Comparison of ENCODE assay signal across 8 cellular contexts in the genomic region with DNA sequence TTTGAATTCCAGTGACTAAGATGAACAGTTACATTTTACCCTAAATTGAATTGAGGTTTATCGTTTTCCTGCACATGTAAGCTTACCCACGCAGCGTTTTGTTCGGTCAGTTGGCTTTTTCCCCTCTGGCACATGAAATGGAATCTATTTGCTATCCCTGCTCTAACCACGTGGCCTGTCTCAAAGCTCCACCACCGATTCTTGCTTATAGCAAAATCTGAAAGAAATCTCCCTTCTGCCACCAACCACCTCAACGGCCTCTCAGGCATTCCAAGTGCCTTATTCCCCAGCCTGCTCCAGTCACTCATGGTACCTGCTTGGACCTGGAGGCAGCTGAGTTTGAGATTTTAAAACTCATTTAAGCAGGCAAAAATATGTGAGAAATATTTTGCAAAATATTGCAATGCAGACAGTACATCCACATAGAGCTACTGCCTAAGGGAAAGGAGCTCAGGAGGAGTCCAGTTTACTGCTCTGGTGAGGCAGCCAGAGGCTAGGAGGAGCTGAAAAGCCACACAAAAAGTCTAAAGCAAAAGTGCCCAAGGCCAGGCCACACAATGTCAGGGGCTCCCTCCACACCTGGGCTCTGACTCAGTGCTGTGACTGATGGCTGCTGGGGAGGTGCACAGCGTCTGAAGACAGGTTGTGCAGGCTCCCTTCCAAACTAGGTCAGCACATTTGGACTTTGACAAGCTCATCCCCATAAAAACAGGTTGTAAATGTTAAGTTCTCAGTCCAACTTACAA. TPM values are rescaled to one million over a fixed set of nuclear protein-coding genes. Genes with fewer than 3 reads are reported as not detected.
A peak's percentile ranks its signal among the peaks of the same experiment; 100 is the strongest.
DNase-seq lines count a peak whose midpoint lies in the region; ATAC-seq, FAIRE-seq and TF ChIP-seq lines count a peak whose summit lies in the region.

No MANE protein-coding gene starts in this region.

- H4K8ac ChIP-seq in neuronal stem cell (ENCODE audit: low read depth, low read length): no peak overlapping the region

- TF ChIP-seq CTCF in A549 (IDR thresholded peaks at IDR 0.05): no peak
- no peak for TF ChIP-seq CTCF in breast epithelium (IDR thresholded peaks at IDR 0.05)

- H2BK5ac ChIP-seq in neuronal stem cell (ENCODE audit: low read length): no peak overlapping the region

- CTCF ChIA-PET in A549 (lab: Yijun Ruan, JAX): interaction anchor here (0.7 to 1.6 kb wide), 4 partner anchors 9 to 154 kb away, joined by 3 to 5 read pairs (median 4); no protein-coding TSS in a partner anchor

- H3K4ac ChIP-seq in neuronal stem cell (ENCODE audit: low read length): no peak overlapping the region

- H3K4me3 ChIP-seq in A549 (peak overlapping the region; percentile 10; the same call in 1 of the 3 replicates), breast epithelium (no peak overlapping the region), neuronal stem cell (ENCODE audit: low read length in 2 of 2) (no peak overlapping the region)

- POLR2A ChIA-PET in A549 (lab: Yijun Ruan, JAX): interaction anchor here (0.6 to 1.2 kb wide), 3 partner anchors 26 to 52 kb away, joined by 3 to 4 read pairs (median 4); partner anchors contain the start of gene ARHGAP17

- intact Hi-C loops in breast epithelium (cut with DNase I; ENCODE audit: low total_unique reads): no loop called here

- WGBS in A549 (ENCODE audit: missing lambda C conversion rate): 3% methylated on average over 8 of the region's 8 CpGs
- WGBS in neuronal stem cell (ENCODE audit: extremely low coverage in 2 of 2, insufficient read length in 2 of 2, insufficient replicate concordance in 1 of 2), 2 donors: no CpG with 5 or more reads among the region's 8 CpGs

- no peak overlapping the region for H2AFZ ChIP-seq in neuronal stem cell (ENCODE audit: low read length)

- no peak overlapping the region for H3K9ac ChIP-seq in neuronal stem cell (ENCODE audit: low read depth, low read length, poor library complexity)

- no peaks in the 10 kb centered on the region for H3K9me3 ChIP-seq in A549
- H3K9me3 ChIP-seq in breast epithelium: no peaks in the 10 kb centered on the region
- no peaks in the 10 kb centered on the region for H3K9me3 ChIP-seq in neuronal stem cell (replicated peaks in 1 of 2; ENCODE audit: control insufficient read depth in 2 of 2, insufficient read depth in 1 of 2, low read depth in 1 of 2, low read length in 2 of 2)

- H3K14ac ChIP-seq in neuronal stem cell (ENCODE audit: low read length): no peak overlapping the region

- TF ChIP-seq EP300 in A549 (IDR thresholded peaks at IDR 0.05): no peak

- H3K4me1 ChIP-seq in A549: peaks cover 74% of the 10 kb centered on the region
- peaks cover 3 to 18% of the 10 kb centered on the region in 2 donors for H3K4me1 ChIP-seq in breast epithelium
- peaks cover 6% of the 10 kb centered on the region in 2 donors for H3K4me1 ChIP-seq in neuronal stem cell (ENCODE audit: control insufficient read depth in 2 of 2, insufficient read depth in 1 of 2, low read depth in 1 of 2, low read length in 2 of 2)

- H4K91ac ChIP-seq in neuronal stem cell (ENCODE audit: low read depth, low read length, poor library complexity): no peak overlapping the region

- H3K23ac ChIP-seq in neuronal stem cell (ENCODE audit: low read depth, low read length, poor library complexity): no peak overlapping the region

- DNase-seq in A549 (ENCODE audit: low read depth in 1 of 2, low spot score in 1 of 2): peak; percentile 30 to 49
- peak; percentile 84 for DNase-seq in LoVo (ENCODE audit: low spot score)
- peak in 1 of 2 donors; percentile 55 for DNase-seq in breast epithelium (ENCODE audit: low spot score in 2 of 2)
- DNase-seq in stimulated activated naive CD8-positive, alpha-beta T cell treated with anti-CD3 and anti-CD28 coated beads, Interleukin-15, Interleukin-2, amounts not matched to agents 100 U/mL and 50 U/mL, for 24 hours: peak; percentile 26
- no peak for DNase-seq in HK-2 (ENCODE audit: unreplicated experiment)
- no peak for DNase-seq in NCI-H1436 treated with DMSO at 0.1 percent for 48 hours (lab: John Stamatoyannopoulos, UW)
- no peak for DNase-seq in neuronal stem cell (ENCODE audit: low spot score)

- H3K27ac ChIP-seq in A549 (peak overlapping the region; percentile 83 to 84), breast epithelium (peak overlapping the region; percentile 57 to 69), layer of hippocampus (ENCODE audit: low read depth, low read length) (peak overlapping the region; percentile 75), neuronal stem cell (replicated peaks; ENCODE audit: low read length) (no peak overlapping the region)

- peaks cover 10% of the 10 kb centered on the region for H3K79me1 ChIP-seq in neuronal stem cell (ENCODE audit: low read depth, low read length)

- TF ChIP-seq RAD21 in A549 (conservative IDR thresholded peaks at IDR 0.05 in 1 of 2, IDR thresholded peaks at IDR 0.05 in 1 of 2): peak in 1 of 2 experiments; percentile 11; a peak in 1 of 5 replicates

- no peak overlapping the region for H2BK120ac ChIP-seq in neuronal stem cell (ENCODE audit: low read depth, low read length)

- H2BK15ac ChIP-seq in neuronal stem cell (ENCODE audit: low read length): no peak overlapping the region

- no peak for FAIRE-seq in A549 (lab: Jason Lieb, UNC)

- ATAC-seq in A549: peak; percentile 40 to 47; a peak in 5 of 6 replicates
- ATAC-seq in stimulated activated naive CD8-positive, alpha-beta T cell treated with anti-CD3 and anti-CD28 coated beads, Interleukin-15, Interleukin-2, amounts not matched to agents 100 U/mL and 50 U/mL, for 24 hours: peak; percentile 60

- H3K27me3 ChIP-seq in breast epithelium (no peaks in the 10 kb centered on the region), layer of hippocampus (ENCODE audit: control insufficient read depth, insufficient read depth, low read length) (no peaks in the 10 kb centered on the region), neuronal stem cell (ENCODE audit: control insufficient read depth in 3 of 3, insufficient read depth in 3 of 3, low read depth in 1 of 3, low read length in 3 of 3) (no peaks in the 10 kb centered on the region)

- H2AK5ac ChIP-seq in neuronal stem cell (ENCODE audit: low read depth, low read length): no peak overlapping the region

- TF ChIP-seq POLR2A in A549 (IDR thresholded peaks at IDR 0.05; ENCODE audit: low read length) (no peak), breast epithelium (IDR thresholded peaks at IDR 0.05) (no peak)

- H3K4me2 ChIP-seq in A549 (peak overlapping the region; percentile 93), neuronal stem cell (ENCODE audit: insufficient read depth, low read length, poor library complexity, severe bottlenecking) (no peak overlapping the region)

- no peak overlapping the region for H2BK12ac ChIP-seq in neuronal stem cell (ENCODE audit: low read length)

- no peaks in the 10 kb centered on the region for H3K36me3 ChIP-seq in breast epithelium
- peaks cover 0 to 2% of the 10 kb centered on the region in 2 donors for H3K36me3 ChIP-seq in neuronal stem cell (replicated peaks in 1 of 2; ENCODE audit: control insufficient read depth in 2 of 2, insufficient read depth in 2 of 2, low read length in 2 of 2)

- no peak overlapping the region for H3K18ac ChIP-seq in neuronal stem cell (ENCODE audit: low read length)

TF ChIP-seq in A549, 52 proteins besides CTCF, POLR2A, EP300 and RAD21:
- TF ChIP-seq HOXB13 (CRISPR knock-in tag; IDR thresholded peaks at IDR 0.05; ENCODE audit: low read depth) (no peak), GATA3 (IDR thresholded peaks at IDR 0.05; ENCODE audit: borderline replicate concordance) (0 out of 2 replicates have a peak, but pooled peaks have one; percentile 9), PHF8 (IDR thresholded peaks at IDR 0.05; ENCODE audit: borderline replicate concordance, low read depth) (no peak), JUNB (IDR thresholded peaks at IDR 0.05) (no peak), CEBPB (IDR thresholded peaks at IDR 0.05) (no peak), MAFK (IDR thresholded peaks at IDR 0.05; ENCODE audit: partially characterized antibody) (peak; percentile 41), RCOR1 (IDR thresholded peaks at IDR 0.05; ENCODE audit: low read depth, low read length) (no peak), JUN (IDR thresholded peaks at IDR 0.05) (no peak)
- TF ChIP-seq, protein P1, sequence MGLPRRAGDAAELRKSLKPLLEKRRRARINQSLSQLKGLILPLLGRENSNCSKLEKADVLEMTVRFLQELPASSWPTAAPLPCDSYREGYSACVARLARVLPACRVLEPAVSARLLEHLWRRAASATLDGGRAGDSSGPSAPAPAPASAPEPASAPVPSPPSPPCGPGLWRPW (IDR thresholded peaks at IDR 0.05): no peak
- TF ChIP-seq, protein P2, sequence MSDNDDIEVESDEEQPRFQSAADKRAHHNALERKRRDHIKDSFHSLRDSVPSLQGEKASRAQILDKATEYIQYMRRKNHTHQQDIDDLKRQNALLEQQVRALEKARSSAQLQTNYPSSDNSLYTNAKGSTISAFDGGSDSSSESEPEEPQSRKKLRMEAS (IDR thresholded peaks at IDR 0.05): peak; percentile 73
- TF ChIP-seq, protein P3, sequence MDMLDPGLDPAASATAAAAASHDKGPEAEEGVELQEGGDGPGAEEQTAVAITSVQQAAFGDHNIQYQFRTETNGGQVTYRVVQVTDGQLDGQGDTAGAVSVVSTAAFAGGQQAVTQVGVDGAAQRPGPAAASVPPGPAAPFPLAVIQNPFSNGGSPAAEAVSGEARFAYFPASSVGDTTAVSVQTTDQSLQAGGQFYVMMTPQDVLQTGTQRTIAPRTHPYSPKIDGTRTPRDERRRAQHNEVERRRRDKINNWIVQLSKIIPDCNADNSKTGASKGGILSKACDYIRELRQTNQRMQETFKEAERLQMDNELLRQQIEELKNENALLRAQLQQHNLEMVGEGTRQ (IDR thresholded peaks at IDR 0.05): peak; percentile 43

RNA-seq across cellular contexts. Expression of gene ARHGAP17, which starts 26.4 kb away (rescaled TPM):
- polyA plus RNA-seq in A549 (2011; rRNA removed): 28.2 and 46.4 TPM in 2 replicates
- 28.5 and 35.8 TPM in 2 replicates for polyA plus RNA-seq in A549 (2012; cell fraction: cytosol; rRNA removed)
- 40.6 and 59.5 TPM in 2 replicates for polyA plus RNA-seq in A549 (2012; cell fraction: nucleus; rRNA removed)
- polyA plus RNA-seq in A549 (2017; fragmentation: RNase III; extraction: RNeasy Plus Mini Kit Qiagen cat#74134 plus additional on column Dnase treatment): 35.7 to 37.8 TPM (median 37.6 TPM) in 3 replicates
- polyA minus RNA-seq in A549 (2011; rRNA and poly(A)+ RNA removed): 43.7 and 44.1 TPM in 2 replicates
- total RNA-seq in breast epithelium: 10 to 100 TPM; 40.8 to 43.6 (median 43.6) TPM
- polyA plus RNA-seq in neuronal stem cell (2013, experiment 1 of 2): 63.9 TPM
- 64.4 TPM for polyA plus RNA-seq in neuronal stem cell (2013, experiment 2 of 2)

Comparison
In these comparisons a context has a peak if more than half of its experiments do, and no peak if none do; other contexts are left out.
1. DNase-seq: peak in A549 (2 of 2), LoVo (single experiment) and stimulated activated naive CD8-positive, alpha-beta T cell treated with anti-CD3 and anti-CD28 coated beads, Interleukin-15, Interleukin-2, amounts not matched to agents 100 U/mL and 50 U/mL, for 24 hours (single experiment); none in HK-2 (single experiment), NCI-H1436 treated with DMSO at 0.1 percent for 48 hours (single experiment) and neuronal stem cell (single experiment).